1 cellular context compared by ENCODE assay signal in genomic region chr5:177311723-177312648, GRCh38.
TF ChIP-seq lines count a peak whose summit lies in the region.

Gene MXD3 (minus strand): TSS chr5:177311898. CDS start chr5:177311830, 68 bp downstream.

TF ChIP-seq in K562, 482 proteins besides CTCF, POLR2A, EP300 and RAD21 (continued from another document and continues in another):
- TF ChIP-seq TFE3 (CRISPR knock-in tag; IDR thresholded peaks at IDR 0.05), result no peak
- TF ChIP-seq NRF1 (conservative IDR thresholded peaks at IDR 0.05 in 1 of 2, IDR thresholded peaks at IDR 0.05 in 1 of 2), result peak; percentile 97 to 98
- peak; percentile 77 for TF ChIP-seq E2F8 (IDR thresholded peaks at IDR 0.05; ENCODE audit: low read depth, partially characterized antibody)
- no peak for TF ChIP-seq ZNF518B (CRISPR knock-in tag; IDR thresholded peaks at IDR 0.05)
- TF ChIP-seq ZNF707 (CRISPR knock-in tag; conservative IDR thresholded peaks at IDR 0.05), result no peak
- TF ChIP-seq MAZ (CRISPR knock-in tag; conservative IDR thresholded peaks at IDR 0.05 in 1 of 2, IDR thresholded peaks at IDR 0.05 in 1 of 2), result peak; percentile 71 to 94
- peak; percentile 95 for TF ChIP-seq ZBED1 (IDR thresholded peaks at IDR 0.05)
- TF ChIP-seq ZNF740 (CRISPR knock-in tag; IDR thresholded peaks at IDR 0.05), result 0 out of 2 replicates have a peak, but pooled peaks have one; percentile 10
- no peak for TF ChIP-seq ZNF740 (tag; IDR thresholded peaks at IDR 0.05)
- TF ChIP-seq E2F4 (CRISPR knock-in tag; IDR thresholded peaks at IDR 0.05; ENCODE audit: low read depth), result peak; percentile 98
- TF ChIP-seq CBFA2T3 (IDR thresholded peaks at IDR 0.05), result no peak
- TF ChIP-seq PHF20 (IDR thresholded peaks at IDR 0.05; ENCODE audit: partially characterized antibody), result peak; percentile 35
- no peak for TF ChIP-seq ARID2 (IDR thresholded peaks at IDR 0.05)
- TF ChIP-seq THAP7 (CRISPR knock-in tag; IDR thresholded peaks at IDR 0.05), result no peak
- TF ChIP-seq ELF1 (tag; IDR thresholded peaks at IDR 0.05), result no peak
- TF ChIP-seq ZNF277 (CRISPR knock-in tag; IDR thresholded peaks at IDR 0.05; ENCODE audit: borderline replicate concordance), result no peak
- no peak for TF ChIP-seq COPS2 (conservative IDR thresholded peaks at IDR 0.05)
- TF ChIP-seq HDGF (IDR thresholded peaks at IDR 0.05), result no peak
- TF ChIP-seq ZNF445 (CRISPR knock-in tag; IDR thresholded peaks at IDR 0.05; ENCODE audit: low read depth), result no peak
- TF ChIP-seq HIVEP1 (CRISPR knock-in tag; IDR thresholded peaks at IDR 0.05), result no peak
- no peak for TF ChIP-seq FOXO4 (CRISPR knock-in tag; IDR thresholded peaks at IDR 0.05)
- TF ChIP-seq UBTF (IDR thresholded peaks at IDR 0.05; ENCODE audit: borderline replicate concordance in 1 of 2, low read depth in 2 of 2, low read length in 2 of 2), result no peak
- peak; percentile 76 for TF ChIP-seq USF2 (CRISPR knock-in tag; IDR thresholded peaks at IDR 0.05)
- TF ChIP-seq ZNF668 (CRISPR knock-in tag; IDR thresholded peaks at IDR 0.05), result no peak
- no peak for TF ChIP-seq DPF2 (IDR thresholded peaks at IDR 0.05)
- TF ChIP-seq SNIP1 (IDR thresholded peaks at IDR 0.05; ENCODE audit: low read depth), result no peak
- no peak for TF ChIP-seq ZNF655 (CRISPR knock-in tag; IDR thresholded peaks at IDR 0.05)
- TF ChIP-seq ADNP (tag; IDR thresholded peaks at IDR 0.05), result no peak
- TF ChIP-seq EWSR1 (IDR thresholded peaks at IDR 0.05; ENCODE audit: borderline replicate concordance, low read depth, partially characterized antibody), result no peak
- TF ChIP-seq LARP7 (IDR thresholded peaks at IDR 0.05), result no peak
- no peak for TF ChIP-seq ZNF24 (IDR thresholded peaks at IDR 0.05)
- TF ChIP-seq PPARD (CRISPR knock-in tag; IDR thresholded peaks at IDR 0.05), result no peak
- TF ChIP-seq JUN (IDR thresholded peaks at IDR 0.05; ENCODE audit: borderline replicate concordance, low read depth, low read length), result peak; percentile 79; the same call in 1 of the 2 replicates
- TF ChIP-seq JUN (CRISPR knock-in tag; IDR thresholded peaks at IDR 0.05; ENCODE audit: borderline replicate concordance), result peak; percentile 57; the same call in 1 of the 2 replicates
- TF ChIP-seq TAF9B (IDR thresholded peaks at IDR 0.05; ENCODE audit: partially characterized antibody), result no peak
- 0 out of 2 replicates have a peak, but pooled peaks have one; percentile 12 for TF ChIP-seq ESRRA (IDR thresholded peaks at IDR 0.05; ENCODE audit: borderline replicate concordance, low read depth)
- TF ChIP-seq CBFB (CRISPR knock-in tag; IDR thresholded peaks at IDR 0.05), result no peak
- no peak for TF ChIP-seq ILF3 (IDR thresholded peaks at IDR 0.05; ENCODE audit: borderline replicate concordance)
- TF ChIP-seq ZNF408 (CRISPR knock-in tag; IDR thresholded peaks at IDR 0.05; ENCODE audit: low read depth), result no peak
- no peak for TF ChIP-seq CC2D1A (IDR thresholded peaks at IDR 0.05)
- peak; percentile 43 for TF ChIP-seq TBP (optimal IDR thresholded peaks at IDR 0.05; ENCODE audit: low read depth, low read length)
- no peak for TF ChIP-seq XRCC4 (IDR thresholded peaks at IDR 0.05; ENCODE audit: extremely low read depth, insufficient read depth, insufficient read length)
- no peak for TF ChIP-seq ZFP30 (CRISPR knock-in tag; IDR thresholded peaks at IDR 0.05; ENCODE audit: borderline replicate concordance)
- no peak for TF ChIP-seq CAMTA2 (CRISPR knock-in tag; conservative IDR thresholded peaks at IDR 0.05)
- peak; percentile 53 for TF ChIP-seq NEUROD1 (IDR thresholded peaks at IDR 0.05; ENCODE audit: borderline replicate concordance, low read depth, low read length, partially characterized antibody)
- peak; percentile 88 for TF ChIP-seq LCOR (CRISPR knock-in tag; IDR thresholded peaks at IDR 0.05)
- TF ChIP-seq RBBP5 (IDR thresholded peaks at IDR 0.05; ENCODE audit: borderline replicate concordance, insufficient read depth, low read length, poor library complexity, severe bottlenecking), result peak; percentile 21
